Comparison of ENCODE assay signal across 16 cellular contexts in genomic region chr3:189334064-189334920, GRCh38.
DNase-seq lines count a peak whose midpoint lies in the region; ATAC-seq and TF ChIP-seq lines count a peak whose summit lies in the region.
"Had no signal": no experiment of that assay in that cellular context is flagged by ENCODE, and none has a peak within 500 bp of the region (broad histone marks: within the 10 kb centered on the region; RNA-seq: fewer than 3 reads in every experiment).

No MANE protein-coding gene starts in this region.

- H3K4me1 ChIP-seq in lower lobe of right lung: no peaks in the 10 kb centered on the region
- H3K4me1 ChIP-seq: right atrium auricular region had no signal

- in situ Hi-C loops in astrocyte of the cerebellum (cut with HindIII; ENCODE audit: low sequenced_read_pairs): no loop called here

- DNase-seq in AG20443 (ENCODE audit: low spot score) (peak; percentile 32), LHCN-M2 (ENCODE audit: low read depth) (peak; percentile 75), astrocyte of the cerebellum (ENCODE audit: low read depth) (peak; percentile 3), lower lobe of right lung (no peak), germinal center (ENCODE audit: low spot score) (no peak), dermis blood vessel endothelial cell (no peak), OCI-M1 (lab: John Stamatoyannopoulos, UW) (no peak)
- DNase-seq: activated CD4-positive, alpha-beta T cell treated with anti-CD3 and anti-CD28 coated beads for 1 hour; C1 segment of cervical spinal cord; GOT3; Karpas-422; NCI-H1930; stimulated activated CD4-positive, alpha-beta T cell treated with anti-CD3 and anti-CD28 coated beads, Interleukin-4, amount 100 ng/mL, for 24 hours had no signal

- TF ChIP-seq CTCF in astrocyte of the cerebellum (IDR thresholded peaks at IDR 0.05; ENCODE audit: low read depth, low read length, missing control alignments): no peak
- no peak for TF ChIP-seq CTCF in lower lobe of right lung (IDR thresholded peaks at IDR 0.05)

- no peak overlapping the region for H3K27ac ChIP-seq in lower lobe of right lung
- H3K27ac ChIP-seq: right atrium auricular region had no signal

- H3K4me3 ChIP-seq in astrocyte of the cerebellum (ENCODE audit: low read depth, low read length) (no peak overlapping the region), lower lobe of right lung (no peak overlapping the region)
- H3K4me3 ChIP-seq: right atrium auricular region had no signal

- H3K27me3 ChIP-seq in lower lobe of right lung (ENCODE audit: low read depth): no peaks in the 10 kb centered on the region
- H3K27me3 ChIP-seq: right atrium auricular region had no signal

- intact Hi-C loops in lower lobe of right lung (cut with DNase I): no loop called here

- H3K36me3 ChIP-seq in lower lobe of right lung: no peaks in the 10 kb centered on the region
- H3K36me3 ChIP-seq: right atrium auricular region had no signal

- peak; percentile 47 to 72 for ATAC-seq in lower lobe of right lung
- ATAC-seq in HG03045 (IDR thresholded peaks at IDR 0.05; ENCODE audit: unreplicated experiment): no peak
- ATAC-seq: stimulated activated memory B cell treated with anti-CD40 and anti-IgM and Interleukin-4, amounts not matched to agents 10 μg/mL and 1 μg/mL and 100 μg/mL, for 72 hours had no signal

- no peaks in the 10 kb centered on the region for H3K9me3 ChIP-seq in lower lobe of right lung
- H3K9me3 ChIP-seq: right atrium auricular region had no signal

Comparison
In these comparisons a context has a peak if more than half of its experiments do, and no peak if none do; other contexts are left out.
1. DNase-seq: peak in AG20443 (single experiment), LHCN-M2 (single experiment) and astrocyte of the cerebellum (single experiment); none in lower lobe of right lung (single experiment), germinal center (single experiment), dermis blood vessel endothelial cell (single experiment) and OCI-M1 (single experiment).